In the genomic region with DNA sequence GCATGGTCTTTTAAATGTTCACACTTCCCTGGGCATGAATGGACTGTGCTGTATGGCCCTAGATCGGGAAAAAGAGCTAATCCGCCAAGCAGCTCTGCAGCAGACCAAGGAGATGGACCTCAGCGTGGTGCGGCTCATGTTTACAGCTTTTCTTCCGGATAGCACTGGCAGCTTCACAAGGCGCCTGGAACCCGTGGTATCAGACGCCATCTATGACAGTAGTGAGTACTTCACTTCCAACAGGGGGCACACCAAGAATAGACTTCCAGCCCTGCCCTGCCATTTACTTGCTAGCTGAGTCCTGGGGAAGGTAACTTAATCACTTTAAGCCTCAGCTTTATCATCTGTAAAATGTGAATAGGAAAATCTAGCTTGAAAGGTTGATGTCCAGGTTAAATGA, we compare ENCODE assay signal across 12 cellular contexts.
DNase-seq lines count a peak whose midpoint lies in the region; TF ChIP-seq lines count a peak whose summit lies in the region.
"Had no signal": no experiment of that assay in that cellular context is flagged by ENCODE, and none has a peak within 500 bp of the region (broad histone marks: within the 10 kb centered on the region; RNA-seq: fewer than 3 reads in every experiment).

No MANE protein-coding gene starts in this region.

- no peak overlapping the region for H3K4me3 Mint-ChIP-seq in CD8-positive, alpha-beta memory T cell

- H3K9me2 ChIP-seq in Karpas-422 (replicated peaks; ENCODE audit: insufficient read depth, low read length), result no peaks in the 10 kb centered on the region

- H3K9ac ChIP-seq in Karpas-422 (ENCODE audit: low read length), result no peak overlapping the region

- H3K9me3 Mint-ChIP-seq in CD8-positive, alpha-beta memory T cell, result no peaks in the 10 kb centered on the region

- H3K27ac ChIP-seq in CD8-positive, alpha-beta memory T cell (ENCODE audit: low read depth, low read length), result no peak overlapping the region
- H3K27ac ChIP-seq in Karpas-422 (ENCODE audit: low read length), result no peak overlapping the region
- H3K27ac ChIP-seq in brain microvascular endothelial cell, result no peak overlapping the region

- in situ Hi-C loops in brain microvascular endothelial cell (cut with HindIII; ENCODE audit: low pct_ligation_motif_present, low sequenced_read_pairs), result no loop called here

- no peaks in the 10 kb centered on the region for H3K79me2 ChIP-seq in Karpas-422 (ENCODE audit: low read length)

- H3K27ac Mint-ChIP-seq in CD8-positive, alpha-beta memory T cell, result peak overlapping the region; percentile 25 to 78 (median 54)

- peaks cover 22% of the 10 kb centered on the region for H3K36me3 ChIP-seq in CD8-positive, alpha-beta memory T cell (ENCODE audit: insufficient read depth, low read length)
- H3K36me3 ChIP-seq in Karpas-422 (ENCODE audit: insufficient read depth, low read length) (no peaks in the 10 kb centered on the region), brain microvascular endothelial cell (replicated peaks) (peaks cover 40% of the 10 kb centered on the region)

- H3K4me2 ChIP-seq in Karpas-422 (ENCODE audit: low read depth, low read length, poor library complexity, severe bottlenecking), result no peak overlapping the region

- DNase-seq in CD8-positive, alpha-beta memory T cell, result peak in 2 of 5 donors; percentile 23 to 53
- DNase-seq in Karpas-422, result peak; percentile 49
- DNase-seq in brain microvascular endothelial cell, result no peak
- peak; percentile 50 for DNase-seq in medulla oblongata (ENCODE audit: extremely low spot score)
- no peak for DNase-seq in HPDE6-E6E7 (ENCODE audit: extremely low spot score)
- no peak for DNase-seq in epidermal melanocyte (ENCODE audit: insufficient read length, low spot score)
- DNase-seq in NCI-H526 (lab: John Stamatoyannopoulos, UW), result no peak
- no peak for DNase-seq in NCI-H1694 (lab: John Stamatoyannopoulos, UW)
- DNase-seq: activated T-cell treated with anti-CD3 and anti-CD28 coated beads, Interleukin-2, amount 50 U/mL, for 1 hour; foreskin melanocyte; midbrain had no signal

- POLR2A ChIA-PET in CD8-positive, alpha-beta memory T cell (lab: Charles Lee), result interaction anchor here (0.5 kb wide), 1 partner anchor 10 kb away, joined by 3 read pairs; no protein-coding TSS in a partner anchor

- peak; percentile 37 for TF ChIP-seq CTCF in brain microvascular endothelial cell (IDR thresholded peaks at IDR 0.05; ENCODE audit: low read depth, low read length, missing control alignments)

- H3K4me1 ChIP-seq in CD8-positive, alpha-beta memory T cell (ENCODE audit: insufficient read depth, low read length), result peaks cover 30% of the 10 kb centered on the region
- no peaks in the 10 kb centered on the region for H3K4me1 ChIP-seq in Karpas-422 (ENCODE audit: low read length)

- no peaks in the 10 kb centered on the region for H3K27me3 Mint-ChIP-seq in CD8-positive, alpha-beta memory T cell

- CTCF ChIA-PET in CD8-positive, alpha-beta memory T cell (lab: Charles Lee), result interaction anchor here (0.6 to 1.5 kb wide), 9 partner anchors 15 to 521 kb away, joined by 3 to 8 read pairs (median 3); a partner anchor contains a TSS

- H3K4me1 Mint-ChIP-seq in CD8-positive, alpha-beta memory T cell, result peaks cover 40 to 75% (median 74%) of the 10 kb centered on the region in 3 donors

- peaks cover 6 to 76% (median 33%) of the 10 kb centered on the region in 3 donors for H3K36me3 Mint-ChIP-seq in CD8-positive, alpha-beta memory T cell

- no peaks in the 10 kb centered on the region for H4K20me1 ChIP-seq in Karpas-422 (ENCODE audit: insufficient read depth, low read depth, low read length)

- no peak overlapping the region for H3K4me3 ChIP-seq in CD8-positive, alpha-beta memory T cell (ENCODE audit: low read length)
- H3K4me3 ChIP-seq in Karpas-422 (ENCODE audit: low read length) (no peak overlapping the region), brain microvascular endothelial cell (ENCODE audit: low read depth, low read length) (no peak overlapping the region)
- H3K4me3 ChIP-seq: right atrium auricular region had no signal

- no peak overlapping the region for H2AFZ ChIP-seq in Karpas-422 (ENCODE audit: low read length)

- H3K27me3 ChIP-seq in CD8-positive, alpha-beta memory T cell (ENCODE audit: insufficient read depth, low read length, poor library complexity, severe bottlenecking), result no peaks in the 10 kb centered on the region
- no peaks in the 10 kb centered on the region for H3K27me3 ChIP-seq in Karpas-422 (ENCODE audit: low read length)
- H3K27me3 ChIP-seq in brain microvascular endothelial cell (replicated peaks), result no peaks in the 10 kb centered on the region
- H3K27me3 ChIP-seq: right atrium auricular region had no signal

- H3K9me3 ChIP-seq in CD8-positive, alpha-beta memory T cell (ENCODE audit: low read length), result no peaks in the 10 kb centered on the region
- H3K9me3 ChIP-seq in Karpas-422 (ENCODE audit: low read length), result no peaks in the 10 kb centered on the region
- H3K9me3 ChIP-seq: right atrium auricular region had no signal

Comparison
In these comparisons a context has a peak if more than half of its experiments do, and no peak if none do; other contexts are left out.
1. DNase-seq: peak in Karpas-422 (single experiment) and medulla oblongata (single experiment); none in brain microvascular endothelial cell (single experiment), HPDE6-E6E7 (single experiment), epidermal melanocyte (single experiment), NCI-H526 (0 of 2) and NCI-H1694 (single experiment).